ENCODE assay signal across 8 cellular contexts in the genomic region with DNA sequence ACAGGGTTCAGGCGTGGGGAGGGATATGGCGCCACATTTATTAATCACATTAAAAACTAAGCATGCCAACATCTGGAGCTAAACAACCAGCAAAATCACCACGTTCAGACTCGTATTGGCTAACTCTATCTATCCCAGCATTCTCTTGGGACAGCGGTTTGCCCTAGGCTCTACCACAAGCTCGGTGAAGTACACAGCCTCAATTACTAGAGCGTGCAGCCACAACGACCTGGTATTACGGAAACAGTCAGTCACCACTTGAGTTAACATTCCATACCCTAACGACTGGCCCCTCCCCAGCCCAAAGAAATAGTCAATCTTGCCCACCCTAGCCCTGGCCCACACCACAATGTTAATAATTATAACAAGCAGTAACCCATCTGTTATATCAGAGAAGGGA.
DNase-seq lines count a peak whose midpoint lies in the region; ATAC-seq and TF ChIP-seq lines count a peak whose summit lies in the region.

No MANE protein-coding gene starts in this region.

- CTCF ChIA-PET in activated naive CD4-positive, alpha-beta T cell treated with anti-CD3 and anti-CD28 coated beads, Interleukin-2, amount 10 ng/mL, durations not matched to agents 7 days and 5 days (lab: Charles Lee), result interaction anchor here (0.7 kb wide), 1 partner anchor 316 kb away, joined by 3 read pairs; no protein-coding TSS in a partner anchor

- no peaks in the 10 kb centered on the region for H3K36me3 ChIP-seq in GM06990 (ENCODE audit: control insufficient read depth, insufficient read depth, low read length)

- ATAC-seq in GM21447 (IDR thresholded peaks at IDR 0.05; ENCODE audit: unreplicated experiment) (peak; percentile 76), HG03469 (IDR thresholded peaks at IDR 0.05; ENCODE audit: unreplicated experiment) (peak; percentile 58)

- no peak overlapping the region for H3K4me3 Mint-ChIP-seq in activated naive CD4-positive, alpha-beta T cell treated with anti-CD3 and anti-CD28 coated beads, Interleukin-2, amount 10 ng/mL, durations not matched to agents 7 days and 5 days

- peaks cover 4% of the 10 kb centered on the region for H3K4me1 Mint-ChIP-seq in activated naive CD4-positive, alpha-beta T cell treated with anti-CD3 and anti-CD28 coated beads, Interleukin-2, amount 10 ng/mL, durations not matched to agents 7 days and 5 days

- H3K36me3 Mint-ChIP-seq in activated naive CD4-positive, alpha-beta T cell treated with anti-CD3 and anti-CD28 coated beads, Interleukin-2, amount 10 ng/mL, durations not matched to agents 7 days and 5 days, result no peaks in the 10 kb centered on the region

- H3K9me3 Mint-ChIP-seq in activated naive CD4-positive, alpha-beta T cell treated with anti-CD3 and anti-CD28 coated beads, Interleukin-2, amount 10 ng/mL, durations not matched to agents 7 days and 5 days, result no peaks in the 10 kb centered on the region

- no peaks in the 10 kb centered on the region for H3K27me3 Mint-ChIP-seq in activated naive CD4-positive, alpha-beta T cell treated with anti-CD3 and anti-CD28 coated beads, Interleukin-2, amount 10 ng/mL, durations not matched to agents 7 days and 5 days

- H3K4me3 ChIP-seq in GM06990 (replicated peaks; ENCODE audit: low read depth, low read length), result no peak overlapping the region

- DNase-seq in GM06990 (ENCODE audit: extremely low read depth, insufficient read length) (peak; percentile 41), germinal center (ENCODE audit: low spot score) (peak; percentile 65), pons (ENCODE audit: low spot score) (no peak), cerebellar cortex (ENCODE audit: low spot score) (no peak)
- DNase-seq in activated naive CD4-positive, alpha-beta T cell (lab: John Stamatoyannopoulos, UW), result no peak
- DNase-seq in activated naive CD4-positive, alpha-beta T cell treated with anti-CD3 and anti-CD28 coated beads, Interleukin-2, amount 10 ng/mL, durations not matched to agents 7 days and 5 days, result no peak

- no peak overlapping the region for H3K27ac Mint-ChIP-seq in activated naive CD4-positive, alpha-beta T cell treated with anti-CD3 and anti-CD28 coated beads, Interleukin-2, amount 10 ng/mL, durations not matched to agents 7 days and 5 days

- no peak for TF ChIP-seq CTCF in GM06990 (IDR thresholded peaks at IDR 0.05; ENCODE audit: insufficient read depth, low read length, poor library complexity, severe bottlenecking)

- H3K27me3 ChIP-seq in GM06990 (replicated peaks; ENCODE audit: control insufficient read depth, insufficient read depth, low read length), result peaks cover 2% of the 10 kb centered on the region; the same call in 1 of the 2 replicates

Comparison
In these comparisons a context has a peak if more than half of its experiments do, and no peak if none do; other contexts are left out.
1. DNase-seq: peak in GM06990 (single experiment) and germinal center (single experiment); none in pons (single experiment), cerebellar cortex (single experiment), activated naive CD4-positive, alpha-beta T cell (0 of 4) and activated naive CD4-positive, alpha-beta T cell treated with anti-CD3 and anti-CD28 coated beads, Interleukin-2, amount 10 ng/mL, durations not matched to agents 7 days and 5 days (single experiment).